In the genomic region with DNA sequence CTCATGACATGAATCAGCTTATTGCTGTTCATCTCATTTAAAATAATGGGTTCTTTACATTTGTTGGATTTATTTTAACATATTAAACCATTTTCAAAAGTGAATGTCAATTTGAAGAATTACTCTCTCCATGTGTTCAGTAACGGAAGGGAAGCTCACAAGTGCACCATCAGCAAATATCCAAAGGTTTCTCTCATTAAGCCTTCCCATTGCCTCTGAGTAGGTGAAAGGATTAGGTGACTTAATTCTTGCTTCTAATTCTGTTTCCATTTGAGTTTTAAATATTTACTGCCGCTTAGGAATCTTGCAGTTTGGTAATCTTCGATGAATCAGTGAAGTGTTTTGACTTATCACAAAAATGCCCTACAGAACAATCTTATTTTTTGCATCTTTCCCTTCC, we compare ENCODE assay signal across 15 cellular contexts.
DNase-seq lines count a peak whose midpoint lies in the region; ATAC-seq and TF ChIP-seq lines count a peak whose summit lies in the region.
"Had no signal": no experiment of that assay in that cellular context is flagged by ENCODE, and none has a peak within 500 bp of the region (broad histone marks: within the 10 kb centered on the region; RNA-seq: fewer than 3 reads in every experiment).

No MANE protein-coding gene starts in this region.

- CTCF ChIA-PET in OCI-LY7 (lab: Charles Lee; ENCODE audit: unreplicated experiment) = no interaction called here

- H3K27me3 ChIP-seq in ACC112 (ENCODE audit: insufficient read depth, low read length) = no peaks in the 10 kb centered on the region
- no peaks in the 10 kb centered on the region for H3K27me3 ChIP-seq in GM23338 (ENCODE audit: insufficient read depth)
- no peaks in the 10 kb centered on the region for H3K27me3 ChIP-seq in endodermal cell (ENCODE audit: control insufficient read depth, insufficient read depth, low read length, poor library complexity, severe bottlenecking)
- H3K27me3 ChIP-seq: BLaER1 had no signal

- H3K9me3 Mint-ChIP-seq in GM23338 (peaks cover 11% of the 10 kb centered on the region; the same call in 2 of the 3 replicates), endodermal cell (peaks cover 3% of the 10 kb centered on the region)

- H3K4me1 Mint-ChIP-seq in GM23338 (peaks cover 17% of the 10 kb centered on the region), endodermal cell (peaks cover 4% of the 10 kb centered on the region)
- H3K4me1 Mint-ChIP-seq: CD14-positive monocyte had no signal

- H3K4me3 ChIP-seq in ACC112 (ENCODE audit: low read depth, low read length) (no peak overlapping the region), GM23338 (no peak overlapping the region), OCI-LY7 (ENCODE audit: low read depth, low read length, poor library complexity, severe bottlenecking) (no peak overlapping the region), endodermal cell (ENCODE audit: low read length) (no peak overlapping the region)
- H3K4me3 ChIP-seq: BLaER1 had no signal

- no peaks in the 10 kb centered on the region for H3F3A ChIP-seq in GM23338 (replicated peaks; ENCODE audit: low read depth)

- H3K4me1 ChIP-seq in ACC112 (ENCODE audit: control insufficient read depth, insufficient read depth, low read length, unreplicated experiment) = no peaks in the 10 kb centered on the region
- peaks cover 21% of the 10 kb centered on the region for H3K4me1 ChIP-seq in GM23338 (ENCODE audit: insufficient read depth)
- H3K4me1 ChIP-seq in OCI-LY7 (ENCODE audit: insufficient read depth, low read length, poor library complexity, severe bottlenecking) = no peaks in the 10 kb centered on the region
- no peaks in the 10 kb centered on the region for H3K4me1 ChIP-seq in endodermal cell (ENCODE audit: control insufficient read depth, insufficient read depth, low read length)
- H3K4me1 ChIP-seq: BLaER1 had no signal

- no peaks in the 10 kb centered on the region for H3K79me2 ChIP-seq in ACC112 (ENCODE audit: control insufficient read depth, insufficient read depth, low read length, unreplicated experiment)
- H3K79me2 ChIP-seq in GM23338 (replicated peaks; ENCODE audit: insufficient read depth) = no peaks in the 10 kb centered on the region
- no peaks in the 10 kb centered on the region for H3K79me2 ChIP-seq in OCI-LY7 (ENCODE audit: insufficient read depth, low read depth, low read length)

- H3K4me3 Mint-ChIP-seq in GM23338 (no peak overlapping the region), endodermal cell (no peak overlapping the region)
- H3K4me3 Mint-ChIP-seq: CD14-positive monocyte; CD4-positive, alpha-beta memory T cell had no signal

- no peak for TF ChIP-seq CTCF in GM23338 (conservative IDR thresholded peaks at IDR 0.05; ENCODE audit: low read depth in 2 of 2)
- TF ChIP-seq CTCF in OCI-LY7 (conservative IDR thresholded peaks at IDR 0.05; ENCODE audit: low read length) = no peak
- TF ChIP-seq CTCF in endodermal cell (conservative IDR thresholded peaks at IDR 0.05) = no peak

- H3K4me2 ChIP-seq in GM23338 = peak overlapping the region; percentile 45
- H3K4me2 ChIP-seq in OCI-LY7 (ENCODE audit: low read length) = no peak overlapping the region
- H3K4me2 ChIP-seq: BLaER1, KMS-11 had no signal

- H3K36me3 ChIP-seq in ACC112 (ENCODE audit: insufficient read depth, low read length) (no peaks in the 10 kb centered on the region), GM23338 (ENCODE audit: insufficient read depth) (no peaks in the 10 kb centered on the region), OCI-LY7 (ENCODE audit: insufficient read depth, low read length) (no peaks in the 10 kb centered on the region), endodermal cell (ENCODE audit: control insufficient read depth, insufficient read depth, low read length) (no peaks in the 10 kb centered on the region)
- H3K36me3 ChIP-seq: BLaER1 had no signal

- ATAC-seq in GM23338 = no peak
- ATAC-seq in GM21360 (IDR thresholded peaks at IDR 0.05; ENCODE audit: unreplicated experiment) = no peak
- ATAC-seq in GM21786 (IDR thresholded peaks at IDR 0.05; ENCODE audit: unreplicated experiment) = no peak

- no TSS peak for BruUV-seq in OCI-LY7 (replicated peaks; lab: Mats Ljungman, UMichigan)

- H3K9me2 ChIP-seq in GM23338 (ENCODE audit: insufficient read depth) (0 out of 2 replicates have a peak, but pooled peaks cover 8% of the 10 kb centered on the region), OCI-LY7 (ENCODE audit: insufficient read depth, low read length) (no peaks in the 10 kb centered on the region)

- DNase-seq in GM23338 (ENCODE audit: low spot score) (no peak), OCI-LY7 (ENCODE audit: low spot score) (no peak), endodermal cell (no peak)
- no peak for DNase-seq in NK-92 treated with Interleukin-12 subunit alpha and Interleukin-12 subunit beta, amount 100 ng/mL, for 24 hours (lab: John Stamatoyannopoulos, UW)
- DNase-seq: CD4-positive, alpha-beta memory T cell; DMS79 treated with DMSO at 0.1 percent for 48 hours; GF-D8; HCEC 1CT had no signal

- H3K27ac Mint-ChIP-seq in GM23338 = peak overlapping the region; percentile 66
- H3K27ac Mint-ChIP-seq in endodermal cell = peak overlapping the region; percentile 2
- H3K27ac Mint-ChIP-seq: CD14-positive monocyte; CD4-positive, alpha-beta memory T cell had no signal

- H4K20me1 ChIP-seq in GM23338 (replicated peaks; ENCODE audit: insufficient read depth) = no peaks in the 10 kb centered on the region
- no peaks in the 10 kb centered on the region for H4K20me1 ChIP-seq in OCI-LY7 (ENCODE audit: insufficient read depth, low read length)
- H4K20me1 ChIP-seq: BLaER1 had no signal

- peaks cover 10% of the 10 kb centered on the region; the same call in 2 of the 3 replicates for H3K36me3 Mint-ChIP-seq in GM23338 (ENCODE audit: low read depth)
- H3K36me3 Mint-ChIP-seq in endodermal cell (ENCODE audit: low read depth) = peaks cover 4% of the 10 kb centered on the region
- H3K36me3 Mint-ChIP-seq: CD14-positive monocyte; CD4-positive, alpha-beta memory T cell had no signal

- H3K27ac ChIP-seq in ACC112 (ENCODE audit: low read depth, low read length) (no peak overlapping the region), GM23338 (ENCODE audit: low read depth) (no peak overlapping the region), OCI-LY7 (ENCODE audit: low read depth, low read length, poor library complexity, severe bottlenecking) (no peak overlapping the region), endodermal cell (ENCODE audit: low read depth, low read length) (no peak overlapping the region)
- H3K27ac ChIP-seq: BLaER1, HL-60, KMS-11 had no signal

- H2AFZ ChIP-seq in ACC112 (ENCODE audit: low read length, unreplicated experiment) (peak overlapping the region; percentile 25), GM23338 (no peak overlapping the region; the same call in 1 of the 2 replicates), OCI-LY7 (ENCODE audit: low read length) (peak overlapping the region; percentile 35; the same call in 1 of the 2 replicates)

- 76 to 100% methylated on average over 2 to 3 of the region's 3 CpGs for WGBS in endodermal cell (ENCODE audit: insufficient coverage in 1 of 2, insufficient read length in 1 of 2), 2 experiments

- intact Hi-C loops in OCI-LY7 (cut with micrococcal nuclease; ENCODE audit: unreplicated experiment) = no loop called here

- H3K27me3 Mint-ChIP-seq in GM23338 (ENCODE audit: insufficient read depth, low read depth, poor library complexity) = no peaks in the 10 kb centered on the region
- H3K27me3 Mint-ChIP-seq in endodermal cell (ENCODE audit: insufficient read depth) = no peaks in the 10 kb centered on the region

- POLR2A ChIA-PET in OCI-LY7 (lab: Charles Lee) = interaction anchor here (0.7 to 1.4 kb wide), 3 partner anchors 28 to 214 kb away, joined by 3 read pairs; no protein-coding TSS in a partner anchor

- H3K9ac ChIP-seq in endodermal cell (ENCODE audit: extremely low read depth, low read length, poor library complexity, severe bottlenecking) = no peak overlapping the region
- H3K9ac ChIP-seq: BLaER1, KMS-11 had no signal

- H3K9me3 ChIP-seq in OCI-LY7 (ENCODE audit: low read length) (0 out of 2 replicates have a peak, but pooled peaks cover 8% of the 10 kb centered on the region), endodermal cell (ENCODE audit: control insufficient read depth, low read length) (no peaks in the 10 kb centered on the region)
- H3K9me3 ChIP-seq: BLaER1 had no signal
